In the genomic region with DNA sequence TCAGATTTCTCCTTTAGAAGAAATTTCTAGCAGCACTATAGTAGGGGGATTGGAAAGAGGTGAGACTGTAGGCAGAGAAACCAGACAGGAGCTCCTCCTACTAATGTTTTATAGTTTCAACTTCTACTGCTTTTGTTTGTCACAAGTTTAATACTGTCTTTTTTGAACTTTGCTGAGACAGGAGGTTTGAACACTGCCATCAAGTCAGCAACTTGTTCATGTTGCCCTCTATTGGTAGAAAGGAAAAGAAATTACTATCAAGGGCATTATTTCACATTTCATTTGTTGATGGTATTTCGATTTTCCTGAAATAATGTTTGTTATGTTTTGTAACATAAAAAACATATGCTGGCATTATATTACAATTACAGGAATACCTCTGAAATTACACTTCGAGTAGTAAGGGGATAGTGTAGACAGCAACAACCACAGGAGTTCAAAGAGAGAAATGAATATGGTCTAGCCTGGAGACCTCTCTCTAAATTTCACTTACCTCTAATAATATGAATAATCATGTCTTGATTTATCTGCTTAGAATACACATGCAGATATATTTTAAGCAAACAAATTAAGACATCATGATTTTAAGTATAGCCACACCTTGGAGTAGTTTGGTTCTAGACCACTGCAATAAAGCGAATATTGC, we compare ENCODE assay signal across 8 cellular contexts. TPM values are rescaled to one million over a fixed set of nuclear protein-coding genes. Genes with fewer than 3 reads are reported as not detected.
DNase-seq lines count a peak whose midpoint lies in the region; ATAC-seq and FAIRE-seq lines count a peak whose summit lies in the region.

No MANE protein-coding gene starts in this region.

- H3K9me3 ChIP-seq in T-helper 17 cell (ENCODE audit: control insufficient read depth, low read length, poor library complexity, severe bottlenecking), result no peaks in the 10 kb centered on the region

- DNase-seq in SKM-1 treated with dmso at 0.1 percent for 144 hours (lab: John Stamatoyannopoulos, UW; ENCODE audit: unreplicated experiment) (peak; percentile 11), SKM-1 (lab: John Stamatoyannopoulos, UW; ENCODE audit: unreplicated experiment) (no peak), T-helper 17 cell (no peak), frontal cortex (ENCODE audit: low spot score in 2 of 2) (peak; percentile 31 to 39), sciatic nerve (ENCODE audit: low spot score) (no peak), NCI-H2196 treated with DMSO at 0.1 percent for 48 hours (lab: John Stamatoyannopoulos, UW; ENCODE audit: unreplicated experiment) (no peak), DMS153 treated with DMSO at 0.1 percent for 48 hours (lab: John Stamatoyannopoulos, UW; ENCODE audit: unreplicated experiment) (no peak)

- no peaks in the 10 kb centered on the region for H3K36me3 Mint-ChIP-seq in T-helper 17 cell (ENCODE audit: low read depth)

- intact Hi-C loops in sciatic nerve (cut with DNase I), result no loop called here

- peaks cover 4% of the 10 kb centered on the region for H3K27me3 Mint-ChIP-seq in T-helper 17 cell

- no peak overlapping the region for H3K4me3 Mint-ChIP-seq in T-helper 17 cell

- H3K4me1 Mint-ChIP-seq in T-helper 17 cell, result peaks cover 6% of the 10 kb centered on the region

- ATAC-seq in HG03095 (IDR thresholded peaks at IDR 0.05; ENCODE audit: unreplicated experiment) (peak; percentile 50), T-helper 17 cell (peak; percentile 56), sciatic nerve (peak; percentile 65)

- peak; percentile 71 for FAIRE-seq in frontal cortex (lab: Jason Lieb, UNC)

- H3K27ac Mint-ChIP-seq in T-helper 17 cell, result no peak overlapping the region

RNA-seq across cellular contexts. Expression of gene CCDC88A, which starts 12.4 kb away (rescaled TPM):
- total RNA-seq in T-helper 17 cell, result 10 to 100 TPM; 10.8 to 15.2 TPM
- 273 TPM for total RNA-seq in frontal cortex
- total RNA-seq in sciatic nerve, result 59.8 TPM

Comparison
In these comparisons a context has a peak if more than half of its experiments do, and no peak if none do; other contexts are left out.
1. DNase-seq: peak in SKM-1 treated with dmso at 0.1 percent for 144 hours (single experiment) and frontal cortex (2 of 2); none in SKM-1 (single experiment), T-helper 17 cell (0 of 3), sciatic nerve (single experiment), NCI-H2196 treated with DMSO at 0.1 percent for 48 hours (single experiment) and DMS153 treated with DMSO at 0.1 percent for 48 hours (single experiment).
2. Peak in every context shown above with its lines, with median percentiles within 50 percentile points of each other: ATAC-seq.